In genomic region chr4:33160126-33160525, GRCh38 we compare ENCODE assay signal across 11 cellular contexts.
DNase-seq lines count a peak whose midpoint lies in the region; ATAC-seq and TF ChIP-seq lines count a peak whose summit lies in the region.
"Had no signal": no experiment of that assay in that cellular context is flagged by ENCODE, and none has a peak within 500 bp of the region (broad histone marks: within the 10 kb centered on the region; RNA-seq: fewer than 3 reads in every experiment).

No MANE protein-coding gene starts in this region.

- no peaks in the 10 kb centered on the region for H3K36me3 Mint-ChIP-seq in T-helper 17 cell (ENCODE audit: low read depth)

- H3K27me3 Mint-ChIP-seq in T-helper 17 cell, result no peaks in the 10 kb centered on the region
- H3K27me3 Mint-ChIP-seq: effector memory CD8-positive, alpha-beta T cell; stimulated activated naive CD8-positive, alpha-beta T cell treated with anti-CD3 and anti-CD28 coated beads, Interleukin-15, Interleukin-2, amounts not matched to agents 100 ng/mL and 50 ng/mL, for 24 hours had no signal

- no peaks in the 10 kb centered on the region for H3K4me1 Mint-ChIP-seq in T-helper 17 cell

- H3K9me3 ChIP-seq in T-helper 17 cell (ENCODE audit: control insufficient read depth, low read length, poor library complexity, severe bottlenecking), result peaks cover 4% of the 10 kb centered on the region

- H3K4me3 Mint-ChIP-seq in T-helper 17 cell, result no peak overlapping the region
- H3K4me3 Mint-ChIP-seq: effector memory CD8-positive, alpha-beta T cell; stimulated activated naive CD8-positive, alpha-beta T cell treated with anti-CD3 and anti-CD28 coated beads, Interleukin-15, Interleukin-2, amounts not matched to agents 100 ng/mL and 50 ng/mL, for 24 hours had no signal

- peak; percentile 3 for DNase-seq in COR-L47 (lab: John Stamatoyannopoulos, UW)
- DNase-seq in HFF-Myc (ENCODE audit: extremely low read depth, low read depth), result peak; percentile 30
- peak; percentile 3 for DNase-seq in RPMI8226
- DNase-seq in iPS DF 19.7 (ENCODE audit: low read depth, low spot score), result peak; percentile 9
- DNase-seq in NCI-H1092 (lab: John Stamatoyannopoulos, UW), result no peak
- DNase-seq in kidney glomerular epithelial cell (lab: John Stamatoyannopoulos, UW), result no peak
- no peak for DNase-seq in T-helper 17 cell
- no peak for DNase-seq in NOMO-1 treated with dmso at 0.1 percent for 144 hours (lab: John Stamatoyannopoulos, UW; ENCODE audit: unreplicated experiment)
- DNase-seq: activated CD4-positive, alpha-beta T cell treated with anti-CD3 and anti-CD28 coated beads for 4 hours; effector memory CD8-positive, alpha-beta T cell had no signal

- no peak for ATAC-seq in T-helper 17 cell
- ATAC-seq: effector memory CD8-positive, alpha-beta T cell had no signal

- no peak overlapping the region for H3K4me3 ChIP-seq in HFF-Myc (replicated peaks; ENCODE audit: low read depth, low read length)

- TF ChIP-seq CTCF in HFF-Myc (IDR thresholded peaks at IDR 0.05; ENCODE audit: low read depth, low read length, missing control alignments), result peak; percentile 70

- no peak overlapping the region for H3K27ac Mint-ChIP-seq in T-helper 17 cell
- H3K27ac Mint-ChIP-seq: effector memory CD8-positive, alpha-beta T cell; stimulated activated naive CD8-positive, alpha-beta T cell treated with anti-CD3 and anti-CD28 coated beads, Interleukin-15, Interleukin-2, amounts not matched to agents 100 ng/mL and 50 ng/mL, for 24 hours had no signal

Comparison
In these comparisons a context has a peak if more than half of its experiments do, and no peak if none do; other contexts are left out.
1. DNase-seq: peak in COR-L47 (single experiment), HFF-Myc (single experiment), RPMI8226 (single experiment) and iPS DF 19.7 (single experiment); none in NCI-H1092 (single experiment), kidney glomerular epithelial cell (single experiment), T-helper 17 cell (0 of 3) and NOMO-1 treated with dmso at 0.1 percent for 144 hours (single experiment).